14 cellular contexts compared by ENCODE assay signal in the genomic region with DNA sequence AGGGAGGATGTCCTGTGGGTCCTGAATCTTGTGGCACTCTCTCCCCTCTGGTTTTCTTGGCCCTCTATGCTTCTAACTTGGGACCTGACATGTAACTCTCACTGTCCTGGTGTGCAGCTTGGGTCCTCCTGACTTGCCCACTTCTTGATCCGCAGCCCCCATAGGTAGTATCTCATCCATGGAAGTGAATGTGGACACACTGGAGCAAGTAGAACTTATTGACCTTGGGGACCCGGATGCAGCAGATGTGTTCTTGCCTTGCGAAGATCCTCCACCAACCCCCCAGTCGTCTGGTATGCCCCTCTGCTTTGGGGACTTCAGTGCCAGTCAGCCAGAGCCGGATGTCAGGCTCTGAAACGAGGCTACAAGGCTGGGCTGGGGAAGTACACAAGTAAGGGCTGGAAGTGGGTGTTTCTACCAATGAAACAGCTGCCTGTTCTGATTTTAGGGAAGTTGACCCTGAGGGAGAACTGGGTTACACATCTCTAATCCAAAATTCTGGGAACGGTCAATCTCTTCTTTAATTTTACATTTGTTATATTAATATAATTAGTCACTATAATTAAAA. TPM values are rescaled to one million over a fixed set of nuclear protein-coding genes. Genes with fewer than 3 reads are reported as not detected.
A peak's percentile ranks its signal among the peaks of the same experiment; 100 is the strongest.
DNase-seq lines count a peak whose midpoint lies in the region; ATAC-seq and TF ChIP-seq lines count a peak whose summit lies in the region.
"Had no signal": no experiment of that assay in that cellular context is flagged by ENCODE, and none has a peak within 500 bp of the region (broad histone marks: within the 10 kb centered on the region; RNA-seq: fewer than 3 reads in every experiment).

No MANE protein-coding gene starts in this region.

- peak overlapping the region; percentile 94 for H3K4me3 Mint-ChIP-seq in dendritic cell treated with granulocyte-macrophage colony-stimulating factor and Interleukin-4, amounts not matched to agents 40 ng/mL and 50 ng/mL, for 4 days

- H3K36me3 ChIP-seq in BLaER1 (no peaks in the 10 kb centered on the region), psoas muscle (ENCODE audit: insufficient read depth in 1 of 2, low read depth in 1 of 2) (peaks cover 0 to 46% of the 10 kb centered on the region in 2 donors)

- peaks cover 48% of the 10 kb centered on the region for H3K4me1 Mint-ChIP-seq in dendritic cell treated with granulocyte-macrophage colony-stimulating factor and Interleukin-4, amounts not matched to agents 40 ng/mL and 50 ng/mL, for 4 days (ENCODE audit: low read depth)

- H3K9me3 ChIP-seq in BLaER1 (no peaks in the 10 kb centered on the region), psoas muscle (no peaks in the 10 kb centered on the region)

- no peaks in the 10 kb centered on the region for H3K9me3 Mint-ChIP-seq in dendritic cell treated with granulocyte-macrophage colony-stimulating factor and Interleukin-4, amounts not matched to agents 40 ng/mL and 50 ng/mL, for 4 days
- H3K9me3 Mint-ChIP-seq: activated naive CD4-positive, alpha-beta T cell treated with anti-CD3 and anti-CD28 coated beads, Interleukin-2, amount 10 ng/mL, durations not matched to agents 7 days and 5 days had no signal

- peaks cover 8% of the 10 kb centered on the region for H3K27me3 Mint-ChIP-seq in dendritic cell treated with granulocyte-macrophage colony-stimulating factor and Interleukin-4, amounts not matched to agents 40 ng/mL and 50 ng/mL, for 4 days

- peaks cover 55% of the 10 kb centered on the region for H3K36me3 Mint-ChIP-seq in dendritic cell treated with granulocyte-macrophage colony-stimulating factor and Interleukin-4, amounts not matched to agents 40 ng/mL and 50 ng/mL, for 4 days (ENCODE audit: low read depth)

- in situ Hi-C loops in KBM-7 (cut with MboI; ENCODE audit: low pct_unique_long_range_greater_than_20kb, low sequenced_read_pairs): no loop called here

- H3K4me2 ChIP-seq in BLaER1: peak overlapping the region; percentile 28; the same call in 1 of the 2 replicates

- peak; percentile 61 for DNase-seq in KBM-7
- DNase-seq in psoas muscle: no peak
- DNase-seq in NCI-H82 treated with DMSO at 0.1 percent for 48 hours (lab: John Stamatoyannopoulos, UW; ENCODE audit: unreplicated experiment): no peak
- DNase-seq in activated CD8-positive, alpha-beta memory T cell treated with anti-CD3 and anti-CD28 coated beads, Interleukin-2, amount 50 U/mL, for 48 hours: no peak
- DNase-seq: activated naive CD4-positive, alpha-beta T cell treated with anti-CD3 and anti-CD28 coated beads, Interleukin-2, amount 10 ng/mL, durations not matched to agents 7 days and 5 days; NCI-H187; stimulated activated CD4-positive, alpha-beta T cell treated with anti-CD3 and anti-CD28 coated beads, Interleukin-1b, Interleukin-23, amount 100 ng/mL, for 48 hours had no signal

- H3K27ac Mint-ChIP-seq in dendritic cell treated with granulocyte-macrophage colony-stimulating factor and Interleukin-4, amounts not matched to agents 40 ng/mL and 50 ng/mL, for 4 days: peak overlapping the region; percentile 90
- H3K27ac Mint-ChIP-seq: activated naive CD4-positive, alpha-beta T cell treated with anti-CD3 and anti-CD28 coated beads, Interleukin-2, amount 10 ng/mL, durations not matched to agents 7 days and 5 days had no signal

- H3K4me3 ChIP-seq in BLaER1 (no peak overlapping the region), psoas muscle (peak overlapping the region; percentile 99)

- 72 to 76% (median 72%) methylated on average over 7 of the region's 7 CpGs for WGBS in psoas muscle, 3 donors

- no peak for ATAC-seq in psoas muscle
- no peak for ATAC-seq in HG03175 (IDR thresholded peaks at IDR 0.05; ENCODE audit: unreplicated experiment)
- no peak for ATAC-seq in GM21381 (IDR thresholded peaks at IDR 0.05; ENCODE audit: unreplicated experiment)
- ATAC-seq: Panc1 had no signal

- H3K4me1 ChIP-seq in BLaER1: peaks cover 23% of the 10 kb centered on the region
- H3K4me1 ChIP-seq in psoas muscle: peaks cover 33% of the 10 kb centered on the region

- H3K27ac ChIP-seq in BLaER1: no peak overlapping the region
- peak overlapping the region; percentile 99 for H3K27ac ChIP-seq in psoas muscle

- intact Hi-C loops in dendritic cell treated with granulocyte-macrophage colony-stimulating factor and Interleukin-4, amounts not matched to agents 40 ng/mL and 50 ng/mL, for 4 days (cut with micrococcal nuclease): loop anchor here (5.0 kb wide), 1 partner anchor 36 kb away; no protein-coding TSS in a partner anchor
- intact Hi-C loops in psoas muscle (cut with DNase I): no loop called here

- no peak overlapping the region for H3K9ac ChIP-seq in BLaER1

- H3K27me3 ChIP-seq in BLaER1 (peaks cover 51% of the 10 kb centered on the region), psoas muscle (ENCODE audit: insufficient read depth in 3 of 3, low read length in 2 of 3) (no peaks in the 10 kb centered on the region)

- peaks cover 14% of the 10 kb centered on the region; the same call in 1 of the 2 replicates for H4K20me1 ChIP-seq in BLaER1

- no peak for TF ChIP-seq CTCF in psoas muscle (IDR thresholded peaks at IDR 0.05)

RNA-seq across cellular contexts. Expression of a gene that starts 0.6 kb away (rescaled TPM):
- total RNA-seq in psoas muscle: 100 to 1,000 TPM; 108 to 180 (median 163) TPM
- polyA plus RNA-seq in psoas muscle: 100 to 1,000 TPM; 151 to 230 (median 162) TPM

RNA-seq across cellular contexts. Expression of a gene that starts 7.2 kb away (rescaled TPM):
- total RNA-seq in psoas muscle: 10 to 100 TPM; 48.0 to 74.9 (median 57.1) TPM
- polyA plus RNA-seq in psoas muscle: 100 to 1,000 TPM in 1 of 3 donors, 10 to 100 TPM in 2; 57.3 to 113 (median 94.7) TPM

RNA-seq across cellular contexts. Expression of a gene that starts 30.6 kb away (rescaled TPM):
- total RNA-seq in psoas muscle: under 1 TPM in 2 of 4 donors, not detected in 2; 0.38 to 0.69 TPM
- 1 to 10 TPM in 1 of 3 donors, under 1 TPM in 2; 0.12 to 1.0 (median 0.16) TPM for polyA plus RNA-seq in psoas muscle
- total RNA-seq: dermis microvascular lymphatic vessel endothelial cell, myocyte had no signal

RNA-seq across cellular contexts. Expression of a gene that starts 45.8 kb away (rescaled TPM):
- total RNA-seq in psoas muscle: 10 to 100 TPM; 17.1 to 29.6 (median 22.9) TPM
- 10 to 100 TPM; 40.9 to 73.3 (median 58.1) TPM for polyA plus RNA-seq in psoas muscle
